Comparison of ENCODE assay signal across 21 cellular contexts in genomic region chr2:71661782-71662181, GRCh38.
"Had no signal": no experiment of that assay in that cellular context is flagged by ENCODE, and none has a peak within 500 bp of the region (broad histone marks: within the 10 kb centered on the region; RNA-seq: fewer than 3 reads in every experiment).

No MANE protein-coding gene starts in this region.

- DNase-seq: central memory CD4-positive, alpha-beta T cell; effector memory CD4-positive, alpha-beta T cell; left cardiac atrium; left lung; lower lobe of right lung; natural killer cell; stimulated activated CD4-positive, alpha-beta T cell treated with anti-CD3 and anti-CD28 coated beads, Interleukin-2, amount 100 ng/mL, for 24 hours; stimulated activated CD4-positive, alpha-beta T cell treated with anti-CD3 and anti-CD28 coated beads, Interleukin-4, amount 100 ng/mL, for 24 hours; stimulated activated naive CD4-positive, alpha-beta T cell treated with Interleukin-2 at 50 U/mL for 16 hours; stomach; upper lobe of right lung; uterus had no signal

- ATAC-seq: left cardiac atrium; left lung; lower lobe of right lung; sciatic nerve; stimulated activated effector memory CD8-positive, alpha-beta T cell treated with anti-CD3 and anti-CD28 coated beads, Interleukin-12 subunit alpha, Interleukin-12 subunit beta, amount 100 ng/mL, for 72 hours; upper lobe of right lung had no signal

- H3K4me3 ChIP-seq: left lung, lower lobe of right lung, prostate gland, right atrium auricular region, smooth muscle cell, stomach, tibial nerve, upper lobe of right lung, uterus had no signal

- H3K9me3 ChIP-seq: prostate gland, upper lobe of right lung, uterus had no signal

- FAIRE-seq: colon, endometrium, frontal cortex had no signal

- H3K4me1 ChIP-seq: lower lobe of right lung, prostate gland, right atrium auricular region, stomach, tibial nerve, upper lobe of right lung, uterus had no signal

- H3K36me3 ChIP-seq: prostate gland, upper lobe of right lung, uterus had no signal

- H3K27ac ChIP-seq: left lung, lower lobe of right lung, prostate gland, right atrium auricular region, stomach, tibial nerve, upper lobe of right lung, uterus had no signal

- H3K27me3 ChIP-seq: left lung, right atrium auricular region, stomach, tibial nerve, upper lobe of right lung, uterus had no signal

- H3K4me2 ChIP-seq: smooth muscle cell had no signal
